ENCODE assay signal across 10 cellular contexts in genomic region chr14:26867171-26867757, GRCh38.
A peak's percentile ranks its signal among the peaks of the same experiment; 100 is the strongest.
DNase-seq lines count a peak whose midpoint lies in the region; ATAC-seq and TF ChIP-seq lines count a peak whose summit lies in the region.
"Had no signal": no experiment of that assay in that cellular context is flagged by ENCODE, and none has a peak within 500 bp of the region (broad histone marks: within the 10 kb centered on the region; RNA-seq: fewer than 3 reads in every experiment).

No MANE protein-coding gene starts in this region.

- no peaks in the 10 kb centered on the region for H3K9me3 ChIP-seq in GM23248 (ENCODE audit: low read depth)
- H3K9me3 ChIP-seq in body of pancreas: no peaks in the 10 kb centered on the region
- H3K9me3 ChIP-seq in left lung: no peaks in the 10 kb centered on the region
- H3K9me3 ChIP-seq in WERI-Rb-1 (ENCODE audit: severe bottlenecking): no peaks in the 10 kb centered on the region

- H3K79me2 ChIP-seq in GM23248 (ENCODE audit: insufficient read depth): no peaks in the 10 kb centered on the region

- TF ChIP-seq CTCF in body of pancreas (IDR thresholded peaks at IDR 0.05) (peak in 1 of 7 experiments; percentile 7), left lung (IDR thresholded peaks at IDR 0.05) (no peak), WERI-Rb-1 (IDR thresholded peaks at IDR 0.05; ENCODE audit: low read depth, low read length) (no peak)

- H3K27me3 ChIP-seq in GM23248 (replicated peaks; ENCODE audit: insufficient read depth) (peaks cover 29% of the 10 kb centered on the region), body of pancreas (no peaks in the 10 kb centered on the region), left lung (no peaks in the 10 kb centered on the region), WERI-Rb-1 (ENCODE audit: insufficient read depth, low read depth, severe bottlenecking) (no peaks in the 10 kb centered on the region)

- no peak overlapping the region for H3K9ac ChIP-seq in GM23248

- in situ Hi-C loops in GM23248 (cut with MboI): no loop called here

- no peaks in the 10 kb centered on the region for H4K20me1 ChIP-seq in GM23248 (ENCODE audit: insufficient read depth)

- peaks cover 19% of the 10 kb centered on the region for H3K4me1 ChIP-seq in GM23248 (ENCODE audit: insufficient read depth)
- H3K4me1 ChIP-seq in body of pancreas: no peaks in the 10 kb centered on the region
- H3K4me1 ChIP-seq in left lung: no peaks in the 10 kb centered on the region

- H3F3A ChIP-seq in GM23248 (ENCODE audit: insufficient read depth): no peaks in the 10 kb centered on the region

- ATAC-seq in body of pancreas (peak; percentile 88), left lung (peak; percentile 92), HG02852 (IDR thresholded peaks at IDR 0.05; ENCODE audit: unreplicated experiment) (no peak)

- H3K27ac ChIP-seq in GM23248 (no peak overlapping the region), body of pancreas (peak overlapping the region; percentile 34 to 67 (median 38)), left lung (no peak overlapping the region), WERI-Rb-1 (no peak overlapping the region)

- H2AFZ ChIP-seq in GM23248: no peak overlapping the region

- H3K4me3 ChIP-seq in GM23248: no peak overlapping the region
- H3K4me3 ChIP-seq in body of pancreas: no peak overlapping the region
- no peak overlapping the region for H3K4me3 ChIP-seq in left lung
- H3K4me3 ChIP-seq in WERI-Rb-1 (ENCODE audit: low read depth, low read length): no peak overlapping the region

- WGBS in GM23248 (ENCODE audit: low coverage in 1 of 2, low lambda C conversion rate in 2 of 2, missing lambda C conversion rate in 2 of 2), 2 experiments: 28 to 34% methylated on average over 6 of the region's 6 CpGs
- 14 to 19% methylated on average over 6 of the region's 6 CpGs for WGBS in body of pancreas, 2 donors

- intact Hi-C loops in body of pancreas (cut with DNase I): no loop called here
- intact Hi-C loops in left lung (cut with DNase I): no loop called here

- peak in 2 of 3 donors; percentile 33 to 56 for TF ChIP-seq POLR2A in body of pancreas (IDR thresholded peaks at IDR 0.05)

- no peaks in the 10 kb centered on the region for H3K9me2 ChIP-seq in GM23248 (ENCODE audit: insufficient read depth)

- no peaks in the 10 kb centered on the region for H3K36me3 ChIP-seq in GM23248 (ENCODE audit: low read depth)
- H3K36me3 ChIP-seq in body of pancreas (replicated peaks in 1 of 2; ENCODE audit: insufficient read depth in 1 of 2, low read depth in 2 of 2): no peaks in the 10 kb centered on the region
- no peaks in the 10 kb centered on the region for H3K36me3 ChIP-seq in left lung
- no peaks in the 10 kb centered on the region for H3K36me3 ChIP-seq in WERI-Rb-1

- DNase-seq in GM23248 (peak; percentile 68), NCI-H146 (lab: John Stamatoyannopoulos, UW) (peak; percentile 70), body of pancreas (peak; percentile 29 to 71 (median 54)), left lung (no peak), WERI-Rb-1 (no peak)
- DNase-seq in activated CD4-positive, alpha-beta T cell treated with anti-CD3 and anti-CD28 coated beads, Interleukin-2, amount 50 U/mL, for 1 hour: no peak
- no peak for DNase-seq in activated CD8-positive, alpha-beta memory T cell treated with anti-CD3 and anti-CD28 coated beads for 24 hours
- DNase-seq: NCI-H526, small intestine had no signal

- peak overlapping the region; percentile 38 for H3K4me2 ChIP-seq in GM23248 (ENCODE audit: unreplicated experiment)

Comparison
In these comparisons a context has a peak if more than half of its experiments do, and no peak if none do; other contexts are left out.
1. DNase-seq: peak in GM23248 (single experiment), NCI-H146 (single experiment) and body of pancreas (4 of 4); none in left lung (0 of 2), activated CD4-positive, alpha-beta T cell treated with anti-CD3 and anti-CD28 coated beads, Interleukin-2, amount 50 U/mL, for 1 hour (single experiment), activated CD8-positive, alpha-beta memory T cell treated with anti-CD3 and anti-CD28 coated beads for 24 hours (single experiment) and WERI-Rb-1 (single experiment).
2. H3K27ac ChIP-seq: peak in body of pancreas (4 of 4); none in GM23248 (single experiment), left lung (0 of 2) and WERI-Rb-1 (single experiment).